ENCODE assay signal across 11 cellular contexts in genomic region chr1:193437785-193438184, GRCh38.
DNase-seq lines count a peak whose midpoint lies in the region; ATAC-seq, FAIRE-seq and TF ChIP-seq lines count a peak whose summit lies in the region.
"Had no signal": no experiment of that assay in that cellular context is flagged by ENCODE, and none has a peak within 500 bp of the region (broad histone marks: within the 10 kb centered on the region; RNA-seq: fewer than 3 reads in every experiment).

No MANE protein-coding gene starts in this region.

- FAIRE-seq in GM18507 (lab: Jason Lieb, UNC): peak; percentile 72

- peaks cover 6% of the 10 kb centered on the region for H3K36me3 Mint-ChIP-seq in endothelial cell (ENCODE audit: low read depth, unreplicated experiment)

- H3K27ac Mint-ChIP-seq in endothelial cell (ENCODE audit: unreplicated experiment): no peak overlapping the region

- H3K4me3 Mint-ChIP-seq in endothelial cell (ENCODE audit: unreplicated experiment): no peak overlapping the region

- intact Hi-C loops in Right ventricle myocardium superior (cut with DNase I) (no loop called here), Right ventricle myocardium inferior (cut with DNase I) (no loop called here)

- H3K27me3 Mint-ChIP-seq in endothelial cell (ENCODE audit: unreplicated experiment): no peaks in the 10 kb centered on the region

- peaks cover 6% of the 10 kb centered on the region for H3K9me3 Mint-ChIP-seq in endothelial cell (ENCODE audit: unreplicated experiment)

- peak; percentile 78 for ATAC-seq in GM21360 (IDR thresholded peaks at IDR 0.05; ENCODE audit: unreplicated experiment)
- ATAC-seq in HG03066 (IDR thresholded peaks at IDR 0.05; ENCODE audit: low read depth, unreplicated experiment): peak; percentile 85
- ATAC-seq in Right ventricle myocardium superior (ENCODE audit: poor library complexity): no peak
- no peak for ATAC-seq in Right ventricle myocardium inferior

- TF ChIP-seq CTCF in endothelial cell (IDR thresholded peaks at IDR 0.05; ENCODE audit: unreplicated experiment): no peak

- DNase-seq in GM18507 (ENCODE audit: extremely low spot score, insufficient read length, low read depth): no peak
- DNase-seq in astrocyte of the hippocampus (ENCODE audit: low read depth, low spot score): peak; percentile 16
- DNase-seq in Right ventricle myocardium superior: no peak
- DNase-seq in endothelial cell (ENCODE audit: low spot score): no peak
- DNase-seq in SIG-M5 (lab: John Stamatoyannopoulos, UW): no peak
- DNase-seq in Right ventricle myocardium inferior (ENCODE audit: missing footprints): no peak
- DNase-seq: hypothalamus; NCI-H1694; stimulated activated CD4-positive, alpha-beta T cell treated with anti-CD3 and anti-CD28 coated beads, Interleukin-15, amount 100 ng/mL, for 24 hours had no signal

- no peaks in the 10 kb centered on the region for H3K4me1 Mint-ChIP-seq in endothelial cell (ENCODE audit: unreplicated experiment)

Comparison
In these comparisons a context has a peak if more than half of its experiments do, and no peak if none do; other contexts are left out.
1. ATAC-seq: peak in GM21360 (single experiment) and HG03066 (single experiment); none in Right ventricle myocardium superior (single experiment) and Right ventricle myocardium inferior (single experiment).